16 cellular contexts compared by ENCODE assay signal in genomic region chr3:60588806-60589205, GRCh38.
DNase-seq lines count a peak whose midpoint lies in the region; ATAC-seq, FAIRE-seq and TF ChIP-seq lines count a peak whose summit lies in the region.
"Had no signal": no experiment of that assay in that cellular context is flagged by ENCODE, and none has a peak within 500 bp of the region (broad histone marks: within the 10 kb centered on the region; RNA-seq: fewer than 3 reads in every experiment).

No MANE protein-coding gene starts in this region.

- no peak overlapping the region for H3K4me3 ChIP-seq in breast epithelium
- no peak overlapping the region for H3K4me3 ChIP-seq in epithelial cell of esophagus (ENCODE audit: low read length)
- no peak overlapping the region for H3K4me3 ChIP-seq in smooth muscle cell
- no peak overlapping the region for H3K4me3 ChIP-seq in gastroesophageal sphincter
- H3K4me3 ChIP-seq: ascending aorta, esophagus muscularis mucosa, pancreas had no signal

- peaks cover 17% of the 10 kb centered on the region for H3K4me1 Mint-ChIP-seq in MCF 10A (ENCODE audit: insufficient read depth, unreplicated experiment)
- H3K4me1 Mint-ChIP-seq: CD8-positive, alpha-beta memory T cell had no signal

- no peaks in the 10 kb centered on the region for H3K9me3 Mint-ChIP-seq in MCF 10A (ENCODE audit: unreplicated experiment)
- H3K9me3 Mint-ChIP-seq: dendritic cell treated with granulocyte-macrophage colony-stimulating factor and Interleukin-4, amounts not matched to agents 40 ng/mL and 50 ng/mL, for 4 days had no signal

- CTCF ChIA-PET in MCF 10A (lab: Yijun Ruan, JAX): no interaction called here

- no peaks in the 10 kb centered on the region for H3K27me3 Mint-ChIP-seq in MCF 10A (ENCODE audit: insufficient read depth, unreplicated experiment)
- H3K27me3 Mint-ChIP-seq: CD8-positive, alpha-beta memory T cell; dendritic cell treated with granulocyte-macrophage colony-stimulating factor and Interleukin-4, amounts not matched to agents 40 ng/mL and 50 ng/mL, for 4 days; stimulated activated naive B cell treated with anti-CD40 and anti-IgM and Interleukin-4, amounts not matched to agents 10 μg/mL and 1 μg/mL and 100 μg/mL, for 72 hours had no signal

- H3K27ac Mint-ChIP-seq in MCF 10A (ENCODE audit: low read depth, unreplicated experiment): no peak overlapping the region
- H3K27ac Mint-ChIP-seq: dendritic cell treated with granulocyte-macrophage colony-stimulating factor and Interleukin-4, amounts not matched to agents 40 ng/mL and 50 ng/mL, for 4 days; stimulated activated naive B cell treated with anti-CD40 and anti-IgM and Interleukin-4, amounts not matched to agents 10 μg/mL and 1 μg/mL and 100 μg/mL, for 72 hours had no signal

- TF ChIP-seq CTCF in MCF 10A (IDR thresholded peaks at IDR 0.05; ENCODE audit: unreplicated experiment) (no peak), breast epithelium (IDR thresholded peaks at IDR 0.05) (no peak), epithelial cell of esophagus (IDR thresholded peaks at IDR 0.05; ENCODE audit: insufficient read depth, low read depth, low read length, missing control alignments) (no peak), smooth muscle cell (IDR thresholded peaks at IDR 0.05; ENCODE audit: borderline replicate concordance, insufficient read depth, poor library complexity, severe bottlenecking) (no peak), gastroesophageal sphincter (IDR thresholded peaks at IDR 0.05) (no peak)

- no peak overlapping the region for H2AFZ ChIP-seq in smooth muscle cell (ENCODE audit: low read depth)

- H3F3A ChIP-seq in smooth muscle cell (ENCODE audit: low read depth): no peaks in the 10 kb centered on the region

- H3K27ac ChIP-seq in breast epithelium (no peak overlapping the region), smooth muscle cell (ENCODE audit: low read depth) (peak overlapping the region; percentile 71), gastroesophageal sphincter (no peak overlapping the region)
- H3K27ac ChIP-seq: ascending aorta, esophagus muscularis mucosa, pancreas had no signal

- H3K4me3 Mint-ChIP-seq in MCF 10A (ENCODE audit: unreplicated experiment): no peak overlapping the region
- H3K4me3 Mint-ChIP-seq: CD8-positive, alpha-beta memory T cell; dendritic cell treated with granulocyte-macrophage colony-stimulating factor and Interleukin-4, amounts not matched to agents 40 ng/mL and 50 ng/mL, for 4 days; stimulated activated naive B cell treated with anti-CD40 and anti-IgM and Interleukin-4, amounts not matched to agents 10 μg/mL and 1 μg/mL and 100 μg/mL, for 72 hours had no signal

- FAIRE-seq in RCC 7860 (lab: Jason Lieb, UNC): no peak
- FAIRE-seq: pancreas, small intestine had no signal

- H3K79me2 ChIP-seq in smooth muscle cell (ENCODE audit: low read depth): no peaks in the 10 kb centered on the region

- no peak overlapping the region for H3K9ac ChIP-seq in smooth muscle cell (ENCODE audit: low read depth)

- H3K36me3 Mint-ChIP-seq in MCF 10A (ENCODE audit: insufficient read depth, unreplicated experiment): no peaks in the 10 kb centered on the region
- H3K36me3 Mint-ChIP-seq: CD8-positive, alpha-beta memory T cell; stimulated activated naive B cell treated with anti-CD40 and anti-IgM and Interleukin-4, amounts not matched to agents 10 μg/mL and 1 μg/mL and 100 μg/mL, for 72 hours had no signal

- H3K27me3 ChIP-seq in breast epithelium: no peaks in the 10 kb centered on the region
- no peaks in the 10 kb centered on the region for H3K27me3 ChIP-seq in smooth muscle cell (ENCODE audit: low read depth)
- no peaks in the 10 kb centered on the region for H3K27me3 ChIP-seq in gastroesophageal sphincter
- H3K27me3 ChIP-seq: ascending aorta, esophagus muscularis mucosa, pancreas had no signal

- no peak overlapping the region for H3K4me2 ChIP-seq in smooth muscle cell

- TF ChIP-seq POLR2A in breast epithelium (IDR thresholded peaks at IDR 0.05) (no peak), gastroesophageal sphincter (IDR thresholded peaks at IDR 0.05) (no peak)

- no peak for TF ChIP-seq EP300 in gastroesophageal sphincter (IDR thresholded peaks at IDR 0.05)

- H3K36me3 ChIP-seq in breast epithelium (no peaks in the 10 kb centered on the region), smooth muscle cell (ENCODE audit: low read depth) (no peaks in the 10 kb centered on the region), gastroesophageal sphincter (no peaks in the 10 kb centered on the region)
- H3K36me3 ChIP-seq: ascending aorta, esophagus muscularis mucosa, pancreas had no signal

- POLR2A ChIA-PET in MCF 10A (lab: Yijun Ruan, JAX): no interaction called here

- peak; percentile 95 for DNase-seq in MCF 10A (ENCODE audit: unreplicated experiment)
- DNase-seq in breast epithelium (ENCODE audit: low spot score in 2 of 2): no peak
- peak; percentile 32 for DNase-seq in RCC 7860 (ENCODE audit: low spot score)
- peak; percentile 96 for DNase-seq in epithelial cell of esophagus (ENCODE audit: low read depth)
- DNase-seq in smooth muscle cell (lab: John Stamatoyannopoulos, UW; ENCODE audit: unreplicated experiment): no peak
- DNase-seq: CD8-positive, alpha-beta memory T cell; NCI-H1436 treated with DMSO at 0.1 percent for 48 hours; pancreas; small intestine; stimulated activated naive B cell treated with anti-CD40 and anti-IgM and Interleukin-4, amounts not matched to agents 10 μg/mL and 1 μg/mL and 100 μg/mL, for 72 hours had no signal

- no TSS peak for BruUV-seq in MCF 10A (replicated peaks; lab: Mats Ljungman, UMichigan)

- no peaks in the 10 kb centered on the region for H4K20me1 ChIP-seq in smooth muscle cell (ENCODE audit: low read depth)

- ATAC-seq in HG02885 (IDR thresholded peaks at IDR 0.05; ENCODE audit: poor library complexity, unreplicated experiment): no peak
- no peak for ATAC-seq in gastroesophageal sphincter
- ATAC-seq in HG03521 (IDR thresholded peaks at IDR 0.05; ENCODE audit: unreplicated experiment): no peak
- ATAC-seq: pancreas; stimulated activated naive B cell treated with anti-CD40 and anti-IgM and Interleukin-4, amounts not matched to agents 10 μg/mL and 1 μg/mL and 100 μg/mL, for 72 hours had no signal

- 43% methylated on average over 3 of the region's 3 CpGs for WGBS in smooth muscle cell (ENCODE audit: low lambda C conversion rate)
- WGBS in gastroesophageal sphincter (ENCODE audit: low coverage in 1 of 2), 2 donors: 68 to 70% methylated on average over 3 of the region's 3 CpGs

- no peaks in the 10 kb centered on the region for H3K4me1 ChIP-seq in breast epithelium
- no peaks in the 10 kb centered on the region for H3K4me1 ChIP-seq in smooth muscle cell (ENCODE audit: low read depth)
- peaks cover 0 to 4% (median 0%) of the 10 kb centered on the region in 3 donors for H3K4me1 ChIP-seq in gastroesophageal sphincter
- H3K4me1 ChIP-seq: pancreas had no signal

- intact Hi-C loops in MCF 10A (cut with micrococcal nuclease) (loop anchor here (10.0 kb wide), 1 partner anchor 1596 kb away; no protein-coding TSS in a partner anchor), breast epithelium (cut with DNase I; ENCODE audit: low total_unique reads) (no loop called here)

- no peaks in the 10 kb centered on the region for H3K9me3 ChIP-seq in breast epithelium
- no peaks in the 10 kb centered on the region for H3K9me3 ChIP-seq in smooth muscle cell (replicated peaks; ENCODE audit: low read depth)
- H3K9me3 ChIP-seq in gastroesophageal sphincter: no peaks in the 10 kb centered on the region
- H3K9me3 ChIP-seq: ascending aorta, esophagus muscularis mucosa, pancreas had no signal

Comparison
In these comparisons a context has a peak if more than half of its experiments do, and no peak if none do; other contexts are left out.
1. DNase-seq: peak in MCF 10A (single experiment), RCC 7860 (single experiment) and epithelial cell of esophagus (single experiment); none in breast epithelium (0 of 2) and smooth muscle cell (single experiment).